26 cellular contexts compared by ENCODE assay signal in genomic region chr9:99509291-99509826, GRCh38.
"Had no signal": no experiment of that assay in that cellular context is flagged by ENCODE, and none has a peak within 500 bp of the region (broad histone marks: within the 10 kb centered on the region; RNA-seq: fewer than 3 reads in every experiment).

No MANE protein-coding gene starts in this region.

- H2AFZ ChIP-seq: hepatocyte had no signal

- H3K4me3 ChIP-seq: ascending aorta, coronary artery, dorsolateral prefrontal cortex, gastrocnemius medialis, hepatocyte, left ventricle myocardium inferior, right lobe of liver, thyroid gland, upper lobe of right lung had no signal

- H3K79me2 ChIP-seq: hepatocyte had no signal

- H3K36me3 Mint-ChIP-seq: activated CD4-positive, alpha-beta memory T cell treated with anti-CD3 and anti-CD28 coated beads for 36 hours; activated naive CD4-positive, alpha-beta T cell treated with anti-CD3 and anti-CD28 coated beads, Interleukin-2, amount 10 ng/mL, durations not matched to agents 7 days and 5 days; activated naive CD8-positive, alpha-beta T cell treated with anti-CD3 and anti-CD28 coated beads, Interleukin-2, amount 10 ng/mL, durations not matched to agents 7 days and 5 days; mesothelial cell of epicardium; naive thymus-derived CD8-positive, alpha-beta T cell had no signal

- H3K27ac ChIP-seq: ascending aorta, brain microvascular endothelial cell, coronary artery, dorsolateral prefrontal cortex, gastrocnemius medialis, hepatocyte, left ventricle myocardium inferior, right lobe of liver, thyroid gland, upper lobe of right lung had no signal

- H3K4me3 Mint-ChIP-seq: activated CD4-positive, alpha-beta memory T cell treated with anti-CD3 and anti-CD28 coated beads for 36 hours; activated naive CD4-positive, alpha-beta T cell treated with anti-CD3 and anti-CD28 coated beads, Interleukin-2, amount 10 ng/mL, durations not matched to agents 7 days and 5 days; activated naive CD8-positive, alpha-beta T cell treated with anti-CD3 and anti-CD28 coated beads, Interleukin-2, amount 10 ng/mL, durations not matched to agents 7 days and 5 days; activated T-cell treated with anti-CD3 and anti-CD28 coated beads, Interleukin-2, amount 50 U/mL, for 24 hours; mesothelial cell of epicardium; stimulated activated naive CD8-positive, alpha-beta T cell treated with anti-CD3 and anti-CD28 coated beads, Interleukin-15, amount 100 ng/mL, for 72 hours had no signal

- H3K4me1 Mint-ChIP-seq: activated naive CD4-positive, alpha-beta T cell treated with anti-CD3 and anti-CD28 coated beads, Interleukin-2, amount 10 ng/mL, durations not matched to agents 7 days and 5 days; activated naive CD8-positive, alpha-beta T cell treated with anti-CD3 and anti-CD28 coated beads, Interleukin-2, amount 10 ng/mL, durations not matched to agents 7 days and 5 days had no signal

- H3K9me3 Mint-ChIP-seq: activated CD4-positive, alpha-beta memory T cell treated with anti-CD3 and anti-CD28 coated beads for 36 hours; activated naive CD4-positive, alpha-beta T cell treated with anti-CD3 and anti-CD28 coated beads, Interleukin-2, amount 10 ng/mL, durations not matched to agents 7 days and 5 days; activated naive CD8-positive, alpha-beta T cell treated with anti-CD3 and anti-CD28 coated beads, Interleukin-2, amount 10 ng/mL, durations not matched to agents 7 days and 5 days; activated T-cell treated with anti-CD3 and anti-CD28 coated beads, Interleukin-2, amount 50 U/mL, for 24 hours; stimulated activated naive CD8-positive, alpha-beta T cell treated with anti-CD3 and anti-CD28 coated beads, Interleukin-15, amount 100 ng/mL, for 72 hours had no signal

- H3K9me3 ChIP-seq: ascending aorta, gastrocnemius medialis, left ventricle myocardium inferior, right lobe of liver, thyroid gland, upper lobe of right lung had no signal

- H3K27me3 ChIP-seq: ascending aorta, brain microvascular endothelial cell, dorsolateral prefrontal cortex, gastrocnemius medialis, hepatocyte, right lobe of liver, thyroid gland, upper lobe of right lung had no signal

- H3K27ac Mint-ChIP-seq: activated CD4-positive, alpha-beta memory T cell treated with anti-CD3 and anti-CD28 coated beads for 36 hours; activated naive CD4-positive, alpha-beta T cell treated with anti-CD3 and anti-CD28 coated beads, Interleukin-2, amount 10 ng/mL, durations not matched to agents 7 days and 5 days; activated naive CD8-positive, alpha-beta T cell treated with anti-CD3 and anti-CD28 coated beads, Interleukin-2, amount 10 ng/mL, durations not matched to agents 7 days and 5 days; activated T-cell treated with anti-CD3 and anti-CD28 coated beads, Interleukin-2, amount 50 U/mL, for 24 hours; mesothelial cell of epicardium; stimulated activated naive CD8-positive, alpha-beta T cell treated with anti-CD3 and anti-CD28 coated beads, Interleukin-15, amount 100 ng/mL, for 72 hours had no signal

- H3K27me3 Mint-ChIP-seq: activated CD4-positive, alpha-beta memory T cell treated with anti-CD3 and anti-CD28 coated beads for 36 hours; activated T-cell treated with anti-CD3 and anti-CD28 coated beads, Interleukin-2, amount 50 U/mL, for 24 hours; stimulated activated naive CD8-positive, alpha-beta T cell treated with anti-CD3 and anti-CD28 coated beads, Interleukin-15, amount 100 ng/mL, for 72 hours had no signal

- DNase-seq: activated CD4-positive, alpha-beta memory T cell treated with anti-CD3 and anti-CD28 coated beads for 36 hours; activated CD4-positive, alpha-beta T cell treated with anti-CD3 and anti-CD28 coated beads for 48 hours; activated CD8-positive, alpha-beta memory T cell treated with anti-CD3 and anti-CD28 coated beads, Interleukin-2, amount 50 U/mL, for 48 hours; activated gamma-delta T cell; activated naive CD4-positive, alpha-beta T cell treated with anti-CD3 and anti-CD28 coated beads, Interleukin-2, amount 10 ng/mL, durations not matched to agents 7 days and 5 days; activated naive CD8-positive, alpha-beta T cell treated with anti-CD3 and anti-CD28 coated beads, Interleukin-2, amount 10 ng/mL, durations not matched to agents 7 days and 5 days; activated T-cell treated with anti-CD3 and anti-CD28 coated beads, Interleukin-2, amount 50 U/mL, for 24 hours; brain microvascular endothelial cell; dorsolateral prefrontal cortex; effector memory CD4-positive, alpha-beta T cell; gastrocnemius medialis; glutamatergic neuron; islet precursor cell; left ventricle myocardium inferior; naive thymus-derived CD8-positive, alpha-beta T cell; posterior cingulate gyrus; right lobe of liver; stimulated activated CD4-positive, alpha-beta T cell treated with anti-CD3 and anti-CD28 coated beads, Interleukin-2, amount 100 ng/mL, for 48 hours; stimulated activated naive CD8-positive, alpha-beta T cell treated with anti-CD3 and anti-CD28 coated beads, Interleukin-15, amount 100 ng/mL, for 72 hours; substantia nigra; thyroid gland; upper lobe of right lung had no signal

- H3K4me2 ChIP-seq: hepatocyte had no signal

- ATAC-seq: gastrocnemius medialis; naive thymus-derived CD8-positive, alpha-beta T cell; right lobe of liver; stimulated activated naive CD8-positive, alpha-beta T cell treated with anti-CD3 and anti-CD28 coated beads, Interleukin-15, amount 100 ng/mL, for 72 hours; upper lobe of right lung had no signal

- H3K4me1 ChIP-seq: ascending aorta, gastrocnemius medialis, thyroid gland, upper lobe of right lung had no signal

- H3K36me3 ChIP-seq: ascending aorta, brain microvascular endothelial cell, gastrocnemius medialis, left ventricle myocardium inferior, right lobe of liver, thyroid gland, upper lobe of right lung had no signal
